In genomic region chr16:11052080-11052808, GRCh38 we compare ENCODE assay signal across 8 cellular contexts.
A peak's percentile ranks its signal among the peaks of the same experiment; 100 is the strongest.
DNase-seq lines count a peak whose midpoint lies in the region; ATAC-seq and TF ChIP-seq lines count a peak whose summit lies in the region.

No MANE protein-coding gene starts in this region.

- peak; percentile 24 for TF ChIP-seq POLR2A in GM18505 (IDR thresholded peaks at IDR 0.05; ENCODE audit: borderline replicate concordance, extremely low read depth, insufficient read depth, insufficient read length)

- DNase-seq in UCSD-AML1 (lab: John Stamatoyannopoulos, UW; ENCODE audit: unreplicated experiment): peak; percentile 93
- DNase-seq in immature natural killer cell: peak; percentile 73 to 75 (median 73)
- no peak for DNase-seq in DMS153 treated with DMSO at 0.1 percent for 48 hours (lab: John Stamatoyannopoulos, UW; ENCODE audit: unreplicated experiment)
- DNase-seq in kidney glomerular epithelial cell (lab: John Stamatoyannopoulos, UW): no peak
- DNase-seq in head of caudate nucleus: no peak
- DNase-seq in NCI-H1436 (lab: John Stamatoyannopoulos, UW): no peak

- peaks cover 10 to 29% (median 29%) of the 10 kb centered on the region in 3 donors for H3K36me3 Mint-ChIP-seq in immature natural killer cell

- intact Hi-C loops in head of caudate nucleus (cut with DNase I): no loop called here

- peak; percentile 79 for ATAC-seq in GM18505 (IDR thresholded peaks at IDR 0.05; ENCODE audit: unreplicated experiment)
- peak; percentile 65 for ATAC-seq in HG02870 (IDR thresholded peaks at IDR 0.05; ENCODE audit: unreplicated experiment)

- H3K4me3 Mint-ChIP-seq in immature natural killer cell: peak overlapping the region; percentile 55 to 76 (median 66)

- peak overlapping the region; percentile 18 to 94 (median 77) for H3K27ac Mint-ChIP-seq in immature natural killer cell

- no peaks in the 10 kb centered on the region for H3K9me3 Mint-ChIP-seq in immature natural killer cell

- H3K4me1 Mint-ChIP-seq in immature natural killer cell: peaks cover 54 to 57% of the 10 kb centered on the region in 2 donors

- peaks cover 4 to 9% (median 4%) of the 10 kb centered on the region in 3 donors for H3K27me3 Mint-ChIP-seq in immature natural killer cell (ENCODE audit: low read depth in 3 of 3)

Comparison
In these comparisons a context has a peak if more than half of its experiments do, and no peak if none do; other contexts are left out.
1. DNase-seq: peak in UCSD-AML1 (single experiment) and immature natural killer cell (3 of 3); none in DMS153 treated with DMSO at 0.1 percent for 48 hours (single experiment), kidney glomerular epithelial cell (single experiment), head of caudate nucleus (0 of 42) and NCI-H1436 (single experiment).